8 cellular contexts compared by ENCODE assay signal in the genomic region with DNA sequence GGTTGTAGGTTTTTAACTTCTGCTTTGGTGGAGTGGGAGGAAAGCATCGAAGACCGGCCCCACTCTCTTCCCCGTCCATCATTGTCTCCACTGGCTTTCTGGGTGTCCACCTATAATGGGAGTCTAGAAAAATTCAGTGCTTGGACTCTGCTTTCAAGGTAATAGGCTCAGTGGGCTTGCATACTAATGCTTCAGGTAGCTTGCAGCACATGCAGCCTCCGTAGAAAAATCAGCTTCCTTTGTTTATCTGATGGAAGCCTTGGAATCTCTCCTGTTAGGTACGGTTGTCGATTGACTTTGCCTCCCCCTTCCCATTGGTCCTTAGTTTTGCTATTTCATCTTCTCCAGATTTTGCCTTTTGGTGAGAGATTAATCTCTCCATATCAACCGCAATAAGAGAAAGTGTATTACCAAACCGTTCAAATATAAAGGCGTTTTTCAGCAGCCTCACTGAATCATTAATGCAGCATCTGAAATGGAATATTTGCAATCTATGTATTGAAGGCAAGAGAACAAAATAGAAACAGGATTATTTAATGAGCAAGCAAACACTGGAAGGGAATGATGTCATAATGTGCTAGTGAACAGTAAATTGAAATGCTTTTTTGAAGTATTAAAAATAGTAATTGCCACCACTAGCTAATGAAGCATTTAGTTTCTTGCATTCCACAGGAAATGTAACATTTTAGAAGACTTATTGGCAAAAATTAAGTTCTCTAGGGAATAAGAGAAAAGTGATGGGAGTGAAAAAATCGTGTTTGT. TPM values are rescaled to one million over a fixed set of nuclear protein-coding genes. Genes with fewer than 3 reads are reported as not detected.
DNase-seq lines count a peak whose midpoint lies in the region; ATAC-seq and TF ChIP-seq lines count a peak whose summit lies in the region.

No MANE protein-coding gene starts in this region.

- H3K4ac ChIP-seq in IMR-90 (ENCODE audit: low read depth, low read length), result peak overlapping the region; percentile 96

- peak overlapping the region; percentile 98 for H3K27ac ChIP-seq in IMR-90 (ENCODE audit: insufficient read depth, low read length)
- peak overlapping the region; percentile 83 to 93 (median 93) for H3K27ac ChIP-seq in right lobe of liver

- peak overlapping the region; percentile 21 for H2AK9ac ChIP-seq in IMR-90 (replicated peaks; ENCODE audit: low read depth, low read length, poor library complexity)

- H3K4me1 ChIP-seq in IMR-90 (ENCODE audit: control insufficient read depth, insufficient read depth, low read length) (peaks cover 3% of the 10 kb centered on the region; the same call in 1 of the 2 replicates), right lobe of liver (peaks cover 0 to 20% (median 6%) of the 10 kb centered on the region in 4 donors)

- H3K4me3 ChIP-seq in IMR-90 (ENCODE audit: insufficient read depth, low read depth, low read length), result peak overlapping the region; percentile 97
- peak overlapping the region; percentile 87 for H3K4me3 ChIP-seq in astrocyte of the cerebellum (ENCODE audit: low read depth, low read length)
- H3K4me3 ChIP-seq in right lobe of liver, result peak overlapping the region; percentile 92 to 97 (median 96)

- TF ChIP-seq CTCF in IMR-90 (conservative IDR thresholded peaks at IDR 0.05; ENCODE audit: low read depth, low read length) (no peak), astrocyte of the cerebellum (IDR thresholded peaks at IDR 0.05; ENCODE audit: low read depth, low read length, missing control alignments) (no peak), right lobe of liver (IDR thresholded peaks at IDR 0.05) (no peak), type B pancreatic cell (conservative IDR thresholded peaks at IDR 0.05) (no peak)

- H3K4me3 Mint-ChIP-seq in type B pancreatic cell, result peak overlapping the region; percentile 95

- CTCF ChIA-PET in IMR-90 (lab: Yijun Ruan, JAX), result interaction anchor here (1.5 kb wide), 1 partner anchor 16 kb away, joined by 3 read pairs; no protein-coding TSS in a partner anchor

- H4K5ac ChIP-seq in IMR-90 (ENCODE audit: low read depth, low read length), result peak overlapping the region; percentile 76

- no peaks in the 10 kb centered on the region for H3K9me3 ChIP-seq in IMR-90 (ENCODE audit: control insufficient read depth, insufficient read depth, low read length)
- no peaks in the 10 kb centered on the region for H3K9me3 ChIP-seq in right lobe of liver

- H3K4me1 Mint-ChIP-seq in type B pancreatic cell (ENCODE audit: unreplicated experiment), result peaks cover 11% of the 10 kb centered on the region

- no peak overlapping the region for H2BK20ac ChIP-seq in IMR-90 (ENCODE audit: low read depth, low read length)

- peak overlapping the region; percentile 94 for H3K9ac ChIP-seq in IMR-90 (ENCODE audit: low read depth, low read length)

- peaks cover 7% of the 10 kb centered on the region; the same call in 1 of the 2 replicates for H4K20me1 ChIP-seq in IMR-90 (ENCODE audit: insufficient read depth, low read length)

- H3K23ac ChIP-seq in IMR-90 (ENCODE audit: low read depth, low read length), result peak overlapping the region; percentile 77

- peak overlapping the region; percentile 68 for H3K18ac ChIP-seq in IMR-90 (ENCODE audit: low read depth, low read length)

- DNase-seq in GM03348 (ENCODE audit: low spot score) (peak; percentile 16), IMR-90 (no peak), astrocyte of the cerebellum (ENCODE audit: low read depth) (no peak), right lobe of liver (no peak), type B pancreatic cell (ENCODE audit: extremely low spot score, unreplicated experiment) (no peak), COLO668 (lab: John Stamatoyannopoulos, UW; ENCODE audit: unreplicated experiment) (no peak), GOT3 (lab: John Stamatoyannopoulos, UW) (no peak), NCI-H2107 (lab: John Stamatoyannopoulos, UW) (no peak)

- peak overlapping the region; percentile 16 for H2BK120ac ChIP-seq in IMR-90 (ENCODE audit: low read depth, low read length)

- in situ Hi-C loops in IMR-90 (cut with MboI; ENCODE audit: low sequenced_read_pairs), result no loop called here
- in situ Hi-C loops in astrocyte of the cerebellum (cut with HindIII; ENCODE audit: low sequenced_read_pairs), result no loop called here

- no peak overlapping the region for H2BK15ac ChIP-seq in IMR-90 (ENCODE audit: low read depth, low read length)

- H3K9me3 Mint-ChIP-seq in type B pancreatic cell, result no peaks in the 10 kb centered on the region

- peak overlapping the region; percentile 45; the same call in 1 of the 2 replicates for H2AK5ac ChIP-seq in IMR-90 (ENCODE audit: low read depth, low read length)

- peak overlapping the region; percentile 94 for H2BK5ac ChIP-seq in IMR-90 (ENCODE audit: low read depth, low read length, poor library complexity, severe bottlenecking)

- H4K91ac ChIP-seq in IMR-90 (ENCODE audit: insufficient read depth, low read depth, low read length), result 0 out of 2 replicates have a peak overlapping the region, but pooled peaks have one; percentile 48

- peak overlapping the region; percentile 97 for H3K27ac Mint-ChIP-seq in type B pancreatic cell

- H3K27me3 ChIP-seq in IMR-90 (ENCODE audit: control insufficient read depth, insufficient read depth, low read length) (no peaks in the 10 kb centered on the region), right lobe of liver (no peaks in the 10 kb centered on the region)

- BruUV-seq in IMR-90 (replicated peaks; lab: Mats Ljungman, UMichigan), result TSS peak; percentile 44

- peak overlapping the region; percentile 100 for H3K4me2 ChIP-seq in IMR-90 (ENCODE audit: low read depth, low read length)

- peaks cover 6 to 17% of the 10 kb centered on the region in 2 experiments; a peak in 3 of 4 replicates for H3K79me1 ChIP-seq in IMR-90 (ENCODE audit: low read depth in 1 of 2, low read length in 2 of 2)

- dilution Hi-C loops in IMR-90 (cut with HindIII; ENCODE audit: low sequenced_read_pairs, unreplicated experiment), result no loop called here

- H2AFZ ChIP-seq in IMR-90 (replicated peaks; ENCODE audit: low read length, poor library complexity), result peak overlapping the region; percentile 96

- ATAC-seq in IMR-90 (ENCODE audit: low read depth), result no peak
- no peak for ATAC-seq in right lobe of liver

- peak overlapping the region; percentile 66 for H3K56ac ChIP-seq in IMR-90 (ENCODE audit: extremely low read depth, insufficient read depth, low read length)

- H3K14ac ChIP-seq in IMR-90 (replicated peaks; ENCODE audit: low read depth, low read length), result peak overlapping the region; percentile 93

- H4K8ac ChIP-seq in IMR-90 (ENCODE audit: low read depth in 2 of 2, low read length in 2 of 2), result peak overlapping the region; percentile 62 to 92; a peak in 3 of 4 replicates

- peaks cover 11% of the 10 kb centered on the region for H3K36me3 Mint-ChIP-seq in type B pancreatic cell

- H3K36me3 ChIP-seq in IMR-90 (ENCODE audit: control insufficient read depth, insufficient read depth, low read length), result no peaks in the 10 kb centered on the region
- H3K36me3 ChIP-seq in right lobe of liver, result no peaks in the 10 kb centered on the region

- POLR2A ChIA-PET in IMR-90 (lab: Charles Lee; ENCODE audit: unreplicated experiment), result interaction anchor here (0.7 kb wide), 1 partner anchor 85 kb away, joined by 3 read pairs; no protein-coding TSS in a partner anchor

- 0 out of 2 replicates have a peak, but pooled peaks cover 4% of the 10 kb centered on the region for H3K9me1 ChIP-seq in IMR-90 (ENCODE audit: insufficient read depth, low read length)

- TF ChIP-seq RAD21 in IMR-90 (IDR thresholded peaks at IDR 0.05; ENCODE audit: low read length), result no peak

- no peak for TF ChIP-seq POLR2A in IMR-90 (IDR thresholded peaks at IDR 0.05; ENCODE audit: low read depth, low read length)
- TF ChIP-seq POLR2A in right lobe of liver (IDR thresholded peaks at IDR 0.05), result no peak

- 100% methylated on average over 1 of the region's 10 CpGs; no CpG with 5 or more reads in 1 of the 2 experiments for WGBS in IMR-90 (ENCODE audit: extremely low coverage in 2 of 2, insufficient read length in 1 of 2), 2 experiments
- WGBS in right lobe of liver (ENCODE audit: insufficient coverage, low coverage, low lambda C conversion rate, missing lambda C conversion rate), result 4% methylated on average over 10 of the region's 10 CpGs

- H3K27me3 Mint-ChIP-seq in type B pancreatic cell, result no peaks in the 10 kb centered on the region

- intact Hi-C loops in IMR-90 (cut with micrococcal nuclease) (loop anchor here (5.0 kb wide), 1 partner anchor 176 kb away; no protein-coding TSS in a partner anchor), right lobe of liver (cut with DNase I) (no loop called here)

TF ChIP-seq in IMR-90, 13 proteins besides CTCF, POLR2A, EP300 and RAD21 (continues in another document):
- TF ChIP-seq BHLHE40 (IDR thresholded peaks at IDR 0.05; ENCODE audit: low read depth, low read length) (no peak), SMC3 (IDR thresholded peaks at IDR 0.05; ENCODE audit: low read depth, low read length) (no peak), CEBPB (IDR thresholded peaks at IDR 0.05; ENCODE audit: low read depth, low read length) (no peak), FOS (IDR thresholded peaks at IDR 0.05; ENCODE audit: low read depth, low read length) (no peak), MAFK (IDR thresholded peaks at IDR 0.05; ENCODE audit: low read depth, low read length) (no peak), RCOR1 (IDR thresholded peaks at IDR 0.05; ENCODE audit: insufficient replicate concordance, low read length) (no peak), NFE2L2 (IDR thresholded peaks at IDR 0.05; ENCODE audit: low read depth, low read length) (no peak)
- TF ChIP-seq, protein P1, sequence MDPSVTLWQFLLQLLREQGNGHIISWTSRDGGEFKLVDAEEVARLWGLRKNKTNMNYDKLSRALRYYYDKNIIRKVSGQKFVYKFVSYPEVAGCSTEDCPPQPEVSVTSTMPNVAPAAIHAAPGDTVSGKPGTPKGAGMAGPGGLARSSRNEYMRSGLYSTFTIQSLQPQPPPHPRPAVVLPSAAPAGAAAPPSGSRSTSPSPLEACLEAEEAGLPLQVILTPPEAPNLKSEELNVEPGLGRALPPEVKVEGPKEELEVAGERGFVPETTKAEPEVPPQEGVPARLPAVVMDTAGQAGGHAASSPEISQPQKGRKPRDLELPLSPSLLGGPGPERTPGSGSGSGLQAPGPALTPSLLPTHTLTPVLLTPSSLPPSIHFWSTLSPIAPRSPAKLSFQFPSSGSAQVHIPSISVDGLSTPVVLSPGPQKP (IDR thresholded peaks at IDR 0.05; ENCODE audit: borderline replicate concordance, low read depth, low read length), result no peak

RNA-seq across cellular contexts. Expression of a gene that starts 0.9 kb away (rescaled TPM):
- total RNA-seq in IMR-90 (2012; rRNA removed) (21.7 and 23.6 TPM in 2 replicates), right lobe of liver (10 to 100 TPM; 12.5 to 22.9 (median 15.3) TPM), type B pancreatic cell (ENCODE audit: low replicate concordance) (35.2 and 46.7 TPM in 2 replicates)
- polyA plus RNA-seq in IMR-90 (2012; rRNA removed), result 8.8 and 13.1 TPM in 2 replicates
- 3.3 and 6.3 TPM in 2 replicates for polyA plus RNA-seq in IMR-90 (2012; cell fraction: cytosol; rRNA removed)
- polyA plus RNA-seq in IMR-90 (2012; cell fraction: nucleus; rRNA removed; ENCODE audit: low replicate concordance), result 4.2 and 18.6 TPM in 2 replicates

RNA-seq across cellular contexts. Expression of a gene that starts 6.1 kb away (rescaled TPM):
- total RNA-seq in IMR-90 (2012; rRNA removed), result 5.0 and 36.4 TPM in 2 replicates
- polyA plus RNA-seq in IMR-90 (2012; rRNA removed), result 18.9 and 26.5 TPM in 2 replicates
- polyA plus RNA-seq in IMR-90 (2012; cell fraction: cytosol; rRNA removed), result 1.0 and 1.3 TPM in 2 replicates
- polyA plus RNA-seq in IMR-90 (2012; cell fraction: nucleus; rRNA removed; ENCODE audit: low replicate concordance), result 3.8 and 7.8 TPM in 2 replicates
- 10 to 100 TPM in 5 of 6 experiments, 1 to 10 TPM in 1; 8.7 to 26.2 (median 21.8) TPM for total RNA-seq in right lobe of liver
- total RNA-seq in type B pancreatic cell (ENCODE audit: low replicate concordance), result 46.9 and 67.5 TPM in 2 replicates
